10 cellular contexts compared by ENCODE assay signal in genomic region chr15:89299896-89300295, GRCh38. TPM values are rescaled to one million over a fixed set of nuclear protein-coding genes. Genes with fewer than 3 reads are reported as not detected.
DNase-seq lines count a peak whose midpoint lies in the region; ATAC-seq and TF ChIP-seq lines count a peak whose summit lies in the region.
"Had no signal": no experiment of that assay in that cellular context is flagged by ENCODE, and none has a peak within 500 bp of the region (broad histone marks: within the 10 kb centered on the region; RNA-seq: fewer than 3 reads in every experiment).

No MANE protein-coding gene starts in this region.

- intact Hi-C loops in Right ventricle myocardium superior (cut with DNase I), result no loop called here
- intact Hi-C loops in cardiac septum (cut with DNase I), result loop anchor here (5.0 kb wide), 1 partner anchor 93 kb away; no protein-coding TSS in a partner anchor
- intact Hi-C loops in prostate gland (cut with DNase I), result no loop called here

- H3K4me3 Mint-ChIP-seq in activated T-helper 17 cell treated with anti-CD3 and anti-CD28 coated beads, Interleukin-2, amount 50 U/mL, for 72 hours, result no peak overlapping the region
- H3K4me3 Mint-ChIP-seq in type B pancreatic cell, result no peak overlapping the region
- H3K4me3 Mint-ChIP-seq: CD8-positive, alpha-beta memory T cell had no signal

- H3K9me3 ChIP-seq in hepatocyte (ENCODE audit: low read depth) (no peaks in the 10 kb centered on the region), prostate gland (no peaks in the 10 kb centered on the region)

- peaks cover 83% of the 10 kb centered on the region for H3K36me3 Mint-ChIP-seq in activated T-helper 17 cell treated with anti-CD3 and anti-CD28 coated beads, Interleukin-2, amount 50 U/mL, for 72 hours (ENCODE audit: low read depth)
- H3K36me3 Mint-ChIP-seq in type B pancreatic cell, result peaks cover 26% of the 10 kb centered on the region

- H3K4me3 ChIP-seq in hepatocyte, result no peak overlapping the region
- no peak overlapping the region for H3K4me3 ChIP-seq in prostate gland

- H3K27me3 Mint-ChIP-seq in activated T-helper 17 cell treated with anti-CD3 and anti-CD28 coated beads, Interleukin-2, amount 50 U/mL, for 72 hours, result no peaks in the 10 kb centered on the region
- no peaks in the 10 kb centered on the region for H3K27me3 Mint-ChIP-seq in type B pancreatic cell
- H3K27me3 Mint-ChIP-seq: CD8-positive, alpha-beta memory T cell had no signal

- no peak overlapping the region for H2AFZ ChIP-seq in hepatocyte

- H3K27me3 ChIP-seq in hepatocyte, result no peaks in the 10 kb centered on the region
- no peaks in the 10 kb centered on the region for H3K27me3 ChIP-seq in prostate gland (replicated peaks; ENCODE audit: insufficient read depth)

- no peak for TF ChIP-seq POLR2A in prostate gland (IDR thresholded peaks at IDR 0.05)

- peak; percentile 39 for TF ChIP-seq CTCF in hepatocyte (IDR thresholded peaks at IDR 0.05; ENCODE audit: poor library complexity)
- peak; percentile 37 for TF ChIP-seq CTCF in type B pancreatic cell (conservative IDR thresholded peaks at IDR 0.05)
- TF ChIP-seq CTCF in prostate gland (IDR thresholded peaks at IDR 0.05), result peak in 2 of 4 experiments; percentile 25 to 38

- H3K79me2 ChIP-seq in hepatocyte, result no peaks in the 10 kb centered on the region

- H3K27ac ChIP-seq in hepatocyte, result no peak overlapping the region
- no peak overlapping the region for H3K27ac ChIP-seq in prostate gland
- H3K27ac ChIP-seq: KMS-11 had no signal

- DNase-seq in Right ventricle myocardium superior (no peak), cardiac septum (ENCODE audit: low spot score) (no peak), hepatocyte (ENCODE audit: low spot score) (no peak), type B pancreatic cell (ENCODE audit: extremely low spot score, unreplicated experiment) (no peak), prostate gland (ENCODE audit: low spot score) (no peak)
- no peak for DNase-seq in central memory CD4-positive, alpha-beta T cell
- DNase-seq: CD8-positive, alpha-beta memory T cell had no signal

- H3K36me3 ChIP-seq in hepatocyte (replicated peaks; ENCODE audit: insufficient read depth, low read depth) (no peaks in the 10 kb centered on the region), prostate gland (no peaks in the 10 kb centered on the region)

- H3K4me1 Mint-ChIP-seq in activated T-helper 17 cell treated with anti-CD3 and anti-CD28 coated beads, Interleukin-2, amount 50 U/mL, for 72 hours, result peaks cover 5% of the 10 kb centered on the region
- no peaks in the 10 kb centered on the region for H3K4me1 Mint-ChIP-seq in type B pancreatic cell (ENCODE audit: unreplicated experiment)

- H4K20me1 ChIP-seq in hepatocyte (ENCODE audit: insufficient read depth, poor library complexity, severe bottlenecking), result no peaks in the 10 kb centered on the region

- no peaks in the 10 kb centered on the region for H3K9me3 Mint-ChIP-seq in activated T-helper 17 cell treated with anti-CD3 and anti-CD28 coated beads, Interleukin-2, amount 50 U/mL, for 72 hours
- no peaks in the 10 kb centered on the region for H3K9me3 Mint-ChIP-seq in type B pancreatic cell

- ATAC-seq in Right ventricle myocardium superior (ENCODE audit: poor library complexity), result peak; percentile 34
- ATAC-seq in activated T-helper 17 cell treated with anti-CD3 and anti-CD28 coated beads, Interleukin-2, amount 50 U/mL, for 72 hours (replicated peaks), result no peak
- no peak for ATAC-seq in HG03520 (IDR thresholded peaks at IDR 0.05; ENCODE audit: unreplicated experiment)

- no peak overlapping the region for H3K4me2 ChIP-seq in hepatocyte
- H3K4me2 ChIP-seq: KMS-11 had no signal

- no peaks in the 10 kb centered on the region for H3K9me2 ChIP-seq in hepatocyte (replicated peaks; ENCODE audit: insufficient read depth)

- H3K27ac Mint-ChIP-seq in activated T-helper 17 cell treated with anti-CD3 and anti-CD28 coated beads, Interleukin-2, amount 50 U/mL, for 72 hours, result peak overlapping the region; percentile 8
- no peak overlapping the region for H3K27ac Mint-ChIP-seq in type B pancreatic cell

- H3K4me1 ChIP-seq in hepatocyte (ENCODE audit: insufficient read depth) (no peaks in the 10 kb centered on the region), prostate gland (replicated peaks) (no peaks in the 10 kb centered on the region)

RNA-seq across cellular contexts. Expression of gene POLG, which starts 34.7 kb away (rescaled TPM):
- total RNA-seq in Right ventricle myocardium superior, result 36.9 TPM
- 49.4 TPM for total RNA-seq in cardiac septum
- 10 to 100 TPM; 76.9 to 89.7 TPM for total RNA-seq in activated T-helper 17 cell treated with anti-CD3 and anti-CD28 coated beads, Interleukin-2, amount 50 U/mL, for 72 hours
- total RNA-seq in hepatocyte, result 28.0 and 54.0 TPM in 2 replicates
- 34.0 and 44.1 TPM in 2 replicates for polyA plus RNA-seq in hepatocyte
- total RNA-seq in type B pancreatic cell (ENCODE audit: low replicate concordance), result 55.0 and 59.0 TPM in 2 replicates
- total RNA-seq in prostate gland, result 10 to 100 TPM; 54.3 to 92.0 TPM

RNA-seq across cellular contexts. Expression of gene FANCI, which starts 56.1 kb away (rescaled TPM):
- 3.6 TPM for total RNA-seq in Right ventricle myocardium superior
- total RNA-seq in cardiac septum, result 2.4 TPM
- 100 to 1,000 TPM; 210 to 232 TPM for total RNA-seq in activated T-helper 17 cell treated with anti-CD3 and anti-CD28 coated beads, Interleukin-2, amount 50 U/mL, for 72 hours
- 12.6 and 14.5 TPM in 2 replicates for total RNA-seq in hepatocyte
- polyA plus RNA-seq in hepatocyte, result 6.3 and 8.0 TPM in 2 replicates
- 31.7 and 66.8 TPM in 2 replicates for total RNA-seq in type B pancreatic cell (ENCODE audit: low replicate concordance)
- total RNA-seq in prostate gland, result 10 to 100 TPM in 1 of 2 donors, 1 to 10 TPM in 1; 7.8 to 22.7 TPM
